ENCODE assay signal across 33 cellular contexts in genomic region chr2:127840893-127841292, GRCh38.
"Had no signal": no experiment of that assay in that cellular context is flagged by ENCODE, and none has a peak within 500 bp of the region (broad histone marks: within the 10 kb centered on the region; RNA-seq: fewer than 3 reads in every experiment).

No MANE protein-coding gene starts in this region.

- DNase-seq: Karpas-422, MG63, MM.1S, MV-4-11, NCI-H1048, NCI-H1092, NCI-H1092 treated with DMSO at 0.1 percent for 48 hours, NCI-H1105, NCI-H1105 treated with DMSO at 0.1 percent for 48 hours, NCI-H1417, NCI-H1417 treated with DMSO at 0.1 percent for 48 hours, NCI-H1436, NCI-H1436 treated with DMSO at 0.1 percent for 48 hours, NCI-H146, NCI-H1694, NCI-H1694 treated with DMSO at 0.1 percent for 48 hours, NCI-H187, NCI-H187 treated with DMSO at 0.1 percent for 48 hours, NCI-H1930, NCI-H2029, NCI-H2029 treated with DMSO at 0.1 percent for 48 hours, NCI-H2081, NCI-H2081 treated with DMSO at 0.1 percent for 48 hours, NCI-H2107, NCI-H2171, NCI-H2171 treated with DMSO at 0.1 percent for 48 hours, NCI-H2227 treated with DMSO at 0.1 percent for 48 hours, NCI-H226, NCI-H345, NCI-H446, NCI-H446 treated with DMSO at 0.1 percent for 48 hours, NCI-H510A had no signal

- H3K4me3 ChIP-seq: MG63 had no signal

- H3K9me3 ChIP-seq: MG63 had no signal

- H3K9ac ChIP-seq: KMS-11 had no signal

- H3K4me2 ChIP-seq: KMS-11 had no signal

- H3K27ac ChIP-seq: KMS-11 had no signal

- H3K27me3 ChIP-seq: MG63 had no signal
